Comparison of ENCODE assay signal across 22 cellular contexts in the genomic region with DNA sequence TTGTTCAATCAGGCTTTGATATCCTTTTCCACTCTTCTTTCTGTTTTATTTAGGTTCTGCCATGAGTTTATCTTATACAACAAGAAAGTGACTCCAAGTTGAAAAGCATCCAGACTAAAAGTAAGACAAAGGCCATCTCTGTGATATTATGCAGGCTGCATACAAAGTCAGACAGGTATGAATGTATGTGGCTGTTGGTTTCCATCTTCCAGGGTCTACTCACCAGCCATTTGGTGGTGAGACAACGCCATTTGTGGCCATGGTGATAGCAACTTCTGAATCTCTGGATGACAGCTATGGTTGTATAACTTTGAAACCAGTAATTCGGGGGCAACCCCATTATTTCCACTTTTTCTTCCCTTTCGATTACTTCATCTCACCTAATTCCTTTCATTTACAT. TPM values are rescaled to one million over a fixed set of nuclear protein-coding genes. Genes with fewer than 3 reads are reported as not detected.
DNase-seq lines count a peak whose midpoint lies in the region; ATAC-seq, FAIRE-seq and TF ChIP-seq lines count a peak whose summit lies in the region.
"Had no signal": no experiment of that assay in that cellular context is flagged by ENCODE, and none has a peak within 500 bp of the region (broad histone marks: within the 10 kb centered on the region; RNA-seq: fewer than 3 reads in every experiment).

No MANE protein-coding gene starts in this region.

- CTCF ChIA-PET in activated CD4-positive, alpha-beta memory T cell treated with anti-CD3 and anti-CD28 coated beads for 36 hours (lab: Charles Lee): no interaction called here
- CTCF ChIA-PET in activated CD4-positive, alpha-beta memory T cell treated with anti-CD3 and anti-CD28 coated beads, Interleukin-2, amount 10 ng/mL, durations not matched to agents 7 days and 5 days (lab: Charles Lee): no interaction called here

- no peak overlapping the region for H3K4me3 Mint-ChIP-seq in activated CD4-positive, alpha-beta memory T cell treated with anti-CD3 and anti-CD28 coated beads for 36 hours
- H3K4me3 Mint-ChIP-seq in activated CD4-positive, alpha-beta memory T cell treated with anti-CD3 and anti-CD28 coated beads, Interleukin-2, amount 10 ng/mL, durations not matched to agents 7 days and 5 days: no peak overlapping the region
- H3K4me3 Mint-ChIP-seq in activated T-helper 17 cell treated with anti-CD3 and anti-CD28 coated beads, Interleukin-2, amount 50 U/mL, for 72 hours: no peak overlapping the region
- H3K4me3 Mint-ChIP-seq: CD4-positive, CD25-positive, alpha-beta regulatory T cell; CD8-positive, alpha-beta memory T cell; GM23338 had no signal

- POLR2A ChIA-PET in activated CD4-positive, alpha-beta memory T cell treated with anti-CD3 and anti-CD28 coated beads for 36 hours (lab: Charles Lee): no interaction called here
- POLR2A ChIA-PET in activated CD4-positive, alpha-beta memory T cell treated with anti-CD3 and anti-CD28 coated beads, Interleukin-2, amount 10 ng/mL, durations not matched to agents 7 days and 5 days (lab: Charles Lee): no interaction called here

- peaks cover 3% of the 10 kb centered on the region for H3K27me3 Mint-ChIP-seq in activated CD4-positive, alpha-beta memory T cell treated with anti-CD3 and anti-CD28 coated beads for 36 hours
- peaks cover 3% of the 10 kb centered on the region for H3K27me3 Mint-ChIP-seq in activated CD4-positive, alpha-beta memory T cell treated with anti-CD3 and anti-CD28 coated beads, Interleukin-2, amount 10 ng/mL, durations not matched to agents 7 days and 5 days
- H3K27me3 Mint-ChIP-seq in activated T-helper 17 cell treated with anti-CD3 and anti-CD28 coated beads, Interleukin-2, amount 50 U/mL, for 72 hours: no peaks in the 10 kb centered on the region

- H3K9me3 Mint-ChIP-seq in activated CD4-positive, alpha-beta memory T cell treated with anti-CD3 and anti-CD28 coated beads for 36 hours: no peaks in the 10 kb centered on the region
- no peaks in the 10 kb centered on the region for H3K9me3 Mint-ChIP-seq in activated CD4-positive, alpha-beta memory T cell treated with anti-CD3 and anti-CD28 coated beads, Interleukin-2, amount 10 ng/mL, durations not matched to agents 7 days and 5 days
- H3K9me3 Mint-ChIP-seq in activated T-helper 17 cell treated with anti-CD3 and anti-CD28 coated beads, Interleukin-2, amount 50 U/mL, for 72 hours: no peaks in the 10 kb centered on the region
- H3K9me3 Mint-ChIP-seq: CD4-positive, CD25-positive, alpha-beta regulatory T cell; CD8-positive, alpha-beta memory T cell; GM23338 had no signal

- peak; percentile 83 for FAIRE-seq in GM12892 (lab: Jason Lieb, UNC)
- FAIRE-seq: A204.1, G401.6, H54 had no signal

- no peak for TF ChIP-seq POLR2A in GM12892 (IDR thresholded peaks at IDR 0.05; ENCODE audit: low read depth, low read length)

- DNase-seq in activated CD4-positive, alpha-beta memory T cell treated with anti-CD3 and anti-CD28 coated beads for 36 hours: peak; percentile 12
- DNase-seq in activated CD4-positive, alpha-beta memory T cell treated with anti-CD3 and anti-CD28 coated beads, Interleukin-2, amount 10 ng/mL, durations not matched to agents 7 days and 5 days: no peak
- no peak for DNase-seq in GM12892 (ENCODE audit: insufficient read length)
- no peak for DNase-seq in G401 (ENCODE audit: low spot score)
- DNase-seq in NAMALWA (ENCODE audit: low spot score): no peak
- no peak for DNase-seq in nucleus accumbens (lab: John Stamatoyannopoulos, UW)
- DNase-seq: ACHN; BE2C; C1 segment of cervical spinal cord; CD4-positive, CD25-positive, alpha-beta regulatory T cell; CD8-positive, alpha-beta memory T cell; COR-L47; DMS 273 treated with DMSO at 0.1 percent for 48 hours; DMS53; DND-41; EL; HCEC 1CT had no signal

- no peaks in the 10 kb centered on the region for H3K36me3 Mint-ChIP-seq in activated CD4-positive, alpha-beta memory T cell treated with anti-CD3 and anti-CD28 coated beads for 36 hours
- H3K36me3 Mint-ChIP-seq in activated CD4-positive, alpha-beta memory T cell treated with anti-CD3 and anti-CD28 coated beads, Interleukin-2, amount 10 ng/mL, durations not matched to agents 7 days and 5 days (ENCODE audit: low read depth): no peaks in the 10 kb centered on the region
- H3K36me3 Mint-ChIP-seq in activated T-helper 17 cell treated with anti-CD3 and anti-CD28 coated beads, Interleukin-2, amount 50 U/mL, for 72 hours (ENCODE audit: low read depth): no peaks in the 10 kb centered on the region
- H3K36me3 Mint-ChIP-seq: CD4-positive, CD25-positive, alpha-beta regulatory T cell; CD8-positive, alpha-beta memory T cell had no signal

- in situ Hi-C loops in G401 (cut with HindIII; ENCODE audit: low sequenced_read_pairs): no loop called here

- intact Hi-C loops in activated CD4-positive, alpha-beta memory T cell treated with anti-CD3 and anti-CD28 coated beads for 36 hours (cut with micrococcal nuclease): no loop called here

- H3K27ac Mint-ChIP-seq in activated CD4-positive, alpha-beta memory T cell treated with anti-CD3 and anti-CD28 coated beads for 36 hours: no peak overlapping the region
- no peak overlapping the region for H3K27ac Mint-ChIP-seq in activated CD4-positive, alpha-beta memory T cell treated with anti-CD3 and anti-CD28 coated beads, Interleukin-2, amount 10 ng/mL, durations not matched to agents 7 days and 5 days
- H3K27ac Mint-ChIP-seq in activated T-helper 17 cell treated with anti-CD3 and anti-CD28 coated beads, Interleukin-2, amount 50 U/mL, for 72 hours: no peak overlapping the region
- H3K27ac Mint-ChIP-seq: CD4-positive, CD25-positive, alpha-beta regulatory T cell; CD8-positive, alpha-beta memory T cell; GM23338 had no signal

- ATAC-seq in activated T-helper 17 cell treated with anti-CD3 and anti-CD28 coated beads, Interleukin-2, amount 50 U/mL, for 72 hours (replicated peaks): peak; percentile 55
- ATAC-seq: GM23338 had no signal

- H3K4me1 Mint-ChIP-seq in activated CD4-positive, alpha-beta memory T cell treated with anti-CD3 and anti-CD28 coated beads for 36 hours (ENCODE audit: low read depth): peaks cover 7% of the 10 kb centered on the region
- no peaks in the 10 kb centered on the region for H3K4me1 Mint-ChIP-seq in activated CD4-positive, alpha-beta memory T cell treated with anti-CD3 and anti-CD28 coated beads, Interleukin-2, amount 10 ng/mL, durations not matched to agents 7 days and 5 days
- no peaks in the 10 kb centered on the region for H3K4me1 Mint-ChIP-seq in activated T-helper 17 cell treated with anti-CD3 and anti-CD28 coated beads, Interleukin-2, amount 50 U/mL, for 72 hours
- H3K4me1 Mint-ChIP-seq: CD4-positive, CD25-positive, alpha-beta regulatory T cell; CD8-positive, alpha-beta memory T cell; GM23338 had no signal

RNA-seq across cellular contexts. Expression of a gene that starts 17.2 kb away (rescaled TPM):
- total RNA-seq in activated CD4-positive, alpha-beta memory T cell treated with anti-CD3 and anti-CD28 coated beads for 36 hours: 10 to 100 TPM; 45.3 to 47.0 TPM
- total RNA-seq in activated CD4-positive, alpha-beta memory T cell treated with anti-CD3 and anti-CD28 coated beads, Interleukin-2, amount 10 ng/mL, durations not matched to agents 7 days and 5 days: 10 to 100 TPM; 59.6 to 65.4 TPM
- polyA plus RNA-seq in GM12892 (2012; ENCODE audit: missing spikeins): 50.7 TPM
- total RNA-seq in activated T-helper 17 cell treated with anti-CD3 and anti-CD28 coated beads, Interleukin-2, amount 50 U/mL, for 72 hours: 10 to 100 TPM; 36.4 to 45.0 TPM
- total RNA-seq in G401 (2014; rRNA removed; shearing (Covaris generic)): 23.8 and 27.0 TPM in 2 replicates
